17 cellular contexts compared by ENCODE assay signal in genomic region chr3:29441422-29441821, GRCh38.
"Had no signal": no experiment of that assay in that cellular context is flagged by ENCODE, and none has a peak within 500 bp of the region (broad histone marks: within the 10 kb centered on the region; RNA-seq: fewer than 3 reads in every experiment).

No MANE protein-coding gene starts in this region.

- H3K36me3 ChIP-seq: neural progenitor cell, pancreas, right lobe of liver, transverse colon had no signal

- H3K4me3 Mint-ChIP-seq: dendritic cell treated with granulocyte-macrophage colony-stimulating factor and Interleukin-4, amounts not matched to agents 40 ng/mL and 50 ng/mL, for 4 days; natural killer cell treated with Interleukin-12 subunit alpha and Interleukin-12 subunit beta and Interleukin-15 and Interleukin-18, amount 100 ng/mL, for 72 hours; stimulated activated naive CD8-positive, alpha-beta T cell treated with anti-CD3 and anti-CD28 coated beads, Interleukin-15, amount 100 ng/mL, for 72 hours had no signal

- H3K4me3 ChIP-seq: mucosa of descending colon, neural progenitor cell, right lobe of liver, testis, transverse colon had no signal

- H3K9ac ChIP-seq: neural progenitor cell had no signal

- H3K27ac ChIP-seq: neural progenitor cell, right lobe of liver, testis, transverse colon had no signal

- H3K27me3 Mint-ChIP-seq: natural killer cell treated with Interleukin-12 subunit alpha and Interleukin-12 subunit beta and Interleukin-15 and Interleukin-18, amount 100 ng/mL, for 72 hours; progenitor cell of endocrine pancreas had no signal

- H3K27me3 ChIP-seq: heart left ventricle, neural progenitor cell, pancreas, right lobe of liver, testis, transverse colon had no signal

- H3K36me3 Mint-ChIP-seq: stimulated activated naive B cell treated with anti-CD40 and anti-IgM and Interleukin-4, amounts not matched to agents 10 μg/mL and 1 μg/mL and 100 μg/mL, for 72 hours had no signal

- H3K9me3 ChIP-seq: mucosa of descending colon, pancreas, right lobe of liver, testis, transverse colon had no signal

- H2AFZ ChIP-seq: neural progenitor cell had no signal

- H3K4me1 ChIP-seq: pancreas, right lobe of liver, testis had no signal

- H3K9me3 Mint-ChIP-seq: dendritic cell treated with granulocyte-macrophage colony-stimulating factor and Interleukin-4, amounts not matched to agents 40 ng/mL and 50 ng/mL, for 4 days; neural progenitor cell had no signal

- ATAC-seq: heart left ventricle; natural killer cell treated with Interleukin-12 subunit alpha and Interleukin-12 subunit beta and Interleukin-15 and Interleukin-18, amount 100 ng/mL, for 72 hours; right lobe of liver; stimulated activated naive B cell treated with anti-CD40 and anti-IgM and Interleukin-4, amounts not matched to agents 10 μg/mL and 1 μg/mL and 100 μg/mL, for 72 hours; stimulated activated naive CD8-positive, alpha-beta T cell treated with anti-CD3 and anti-CD28 coated beads, Interleukin-15, amount 100 ng/mL, for 72 hours had no signal

- H3K27ac Mint-ChIP-seq: dendritic cell treated with granulocyte-macrophage colony-stimulating factor and Interleukin-4, amounts not matched to agents 40 ng/mL and 50 ng/mL, for 4 days; natural killer cell treated with Interleukin-12 subunit alpha and Interleukin-12 subunit beta and Interleukin-15 and Interleukin-18, amount 100 ng/mL, for 72 hours; stimulated activated naive B cell treated with anti-CD40 and anti-IgM and Interleukin-4, amounts not matched to agents 10 μg/mL and 1 μg/mL and 100 μg/mL, for 72 hours; stimulated activated naive CD8-positive, alpha-beta T cell treated with anti-CD3 and anti-CD28 coated beads, Interleukin-15, amount 100 ng/mL, for 72 hours had no signal

- DNase-seq: erythroblast; heart left ventricle; hippocampal formation; mucosa of descending colon; nucleus accumbens; pancreas; right lobe of liver; stimulated activated CD4-positive, alpha-beta T cell treated with anti-CD3 and anti-CD28 coated beads, Interleukin-2, amount 100 ng/mL, for 24 hours; stimulated activated CD4-positive, alpha-beta T cell treated with anti-CD3 and anti-CD28 coated beads, Interleukin-4, amount 100 ng/mL, for 4 hours; stimulated activated naive B cell treated with anti-CD40 and anti-IgM and Interleukin-4, amounts not matched to agents 10 μg/mL and 1 μg/mL and 100 μg/mL, for 72 hours; stimulated activated naive CD8-positive, alpha-beta T cell treated with anti-CD3 and anti-CD28 coated beads, Interleukin-15, amount 100 ng/mL, for 72 hours; testis; transverse colon had no signal
